18 cellular contexts compared by ENCODE assay signal in genomic region chr17:75440738-75441448, GRCh38. TPM values are rescaled to one million over a fixed set of nuclear protein-coding genes. Genes with fewer than 3 reads are reported as not detected.
DNase-seq lines count a peak whose midpoint lies in the region; ATAC-seq and TF ChIP-seq lines count a peak whose summit lies in the region.
"Had no signal": no experiment of that assay in that cellular context is flagged by ENCODE, and none has a peak within 500 bp of the region (broad histone marks: within the 10 kb centered on the region; RNA-seq: fewer than 3 reads in every experiment).

No MANE protein-coding gene starts in this region.

- H3K4me1 Mint-ChIP-seq in chondrocyte (ENCODE audit: low read depth) (peaks cover 37% of the 10 kb centered on the region), osteocyte (ENCODE audit: unreplicated experiment) (peaks cover 45% of the 10 kb centered on the region)
- H3K4me1 Mint-ChIP-seq: WTC11 had no signal

- intact Hi-C loops in left ventricle myocardium superior (cut with micrococcal nuclease) = no loop called here

- no peaks in the 10 kb centered on the region for H3K9me3 Mint-ChIP-seq in chondrocyte (ENCODE audit: low read depth)
- H3K9me3 Mint-ChIP-seq in osteocyte (ENCODE audit: unreplicated experiment) = no peaks in the 10 kb centered on the region
- H3K9me3 Mint-ChIP-seq: activated T-helper 2 cell treated with anti-CD3 and anti-CD28 coated beads, Interferon-gamma antibody, Interleukin-2, Interleukin-4, amounts not matched to agents 10 μg/mL and 5 μg/mL and 100 μg/mL, durations not matched to agents 14 hours and 24 hours and 36 hours; CD8-positive, alpha-beta memory T cell; stimulated activated naive CD8-positive, alpha-beta T cell treated with anti-CD3 and anti-CD28 coated beads, Interleukin-15, Interleukin-2, amounts not matched to agents 100 ng/mL and 50 ng/mL, for 24 hours; WTC11 had no signal

- no peaks in the 10 kb centered on the region for H3K27me3 Mint-ChIP-seq in chondrocyte (ENCODE audit: low read depth)
- H3K27me3 Mint-ChIP-seq in osteocyte (ENCODE audit: unreplicated experiment) = no peaks in the 10 kb centered on the region
- H3K27me3 Mint-ChIP-seq: CD8-positive, alpha-beta memory T cell; progenitor cell of endocrine pancreas had no signal

- TF ChIP-seq CTCF in chondrocyte (IDR thresholded peaks at IDR 0.05) = no peak
- no peak for TF ChIP-seq CTCF in osteocyte (IDR thresholded peaks at IDR 0.05)

- peak; percentile 49 for DNase-seq in ELF-1 (ENCODE audit: low read depth, low spot score)
- no peak for DNase-seq in chondrocyte (ENCODE audit: low spot score)
- DNase-seq in left ventricle myocardium superior = no peak
- no peak for DNase-seq in osteocyte (ENCODE audit: extremely low spot score, unreplicated experiment)
- DNase-seq in NOMO-1 (lab: John Stamatoyannopoulos, UW; ENCODE audit: unreplicated experiment in 2 of 2) = no peak
- DNase-seq in NCI-H2196 treated with DMSO at 0.1 percent for 48 hours (lab: John Stamatoyannopoulos, UW; ENCODE audit: unreplicated experiment) = no peak
- DNase-seq in HuH-7 (ENCODE audit: low spot score) = no peak
- DNase-seq: CD8-positive, alpha-beta memory T cell; erythroblast; left colon; NCI-H1105 treated with DMSO at 0.1 percent for 48 hours; stimulated activated CD4-positive, alpha-beta T cell treated with anti-CD3 and anti-CD28 coated beads, Interleukin-15, amount 100 ng/mL, for 24 hours; T-helper 1 cell had no signal

- H3K36me3 Mint-ChIP-seq in chondrocyte (ENCODE audit: low read depth) (no peaks in the 10 kb centered on the region), osteocyte (ENCODE audit: unreplicated experiment) (no peaks in the 10 kb centered on the region)
- H3K36me3 Mint-ChIP-seq: CD8-positive, alpha-beta memory T cell; WTC11 had no signal

- ATAC-seq in left ventricle myocardium superior (peak; percentile 60), GM21515 (IDR thresholded peaks at IDR 0.05; ENCODE audit: unreplicated experiment) (no peak)
- ATAC-seq: left colon, WTC11 had no signal

- H3K4me3 Mint-ChIP-seq in chondrocyte (ENCODE audit: unreplicated experiment) (no peak overlapping the region), osteocyte (ENCODE audit: unreplicated experiment) (no peak overlapping the region)
- H3K4me3 Mint-ChIP-seq: CD8-positive, alpha-beta memory T cell; stimulated activated naive CD8-positive, alpha-beta T cell treated with anti-CD3 and anti-CD28 coated beads, Interleukin-15, Interleukin-2, amounts not matched to agents 100 ng/mL and 50 ng/mL, for 24 hours; WTC11 had no signal

- peak overlapping the region; percentile 19 for H3K27ac Mint-ChIP-seq in chondrocyte (ENCODE audit: unreplicated experiment)
- H3K27ac Mint-ChIP-seq in osteocyte (ENCODE audit: unreplicated experiment) = peak overlapping the region; percentile 2
- H3K27ac Mint-ChIP-seq: activated T-helper 2 cell treated with anti-CD3 and anti-CD28 coated beads, Interferon-gamma antibody, Interleukin-2, Interleukin-4, amounts not matched to agents 10 μg/mL and 5 μg/mL and 100 μg/mL, durations not matched to agents 14 hours and 24 hours and 36 hours; progenitor cell of endocrine pancreas; stimulated activated naive CD8-positive, alpha-beta T cell treated with anti-CD3 and anti-CD28 coated beads, Interleukin-15, Interleukin-2, amounts not matched to agents 100 ng/mL and 50 ng/mL, for 24 hours; WTC11 had no signal

RNA-seq across cellular contexts. Expression of gene TMEM94, which starts 15.5 kb away (rescaled TPM):
- 45.6 to 52.3 TPM (median 49.5 TPM) in 3 replicates for total RNA-seq in chondrocyte
- 56.8 TPM for total RNA-seq in left ventricle myocardium superior
- total RNA-seq in osteocyte = 71.2 and 78.4 TPM in 2 replicates

RNA-seq across cellular contexts. Expression of gene GRB2, which starts 35.4 kb away (rescaled TPM):
- total RNA-seq in chondrocyte (73.9 to 83.7 TPM (median 79.4 TPM) in 3 replicates), left ventricle myocardium superior (84.2 TPM), osteocyte (59.1 and 61.8 TPM in 2 replicates)
